Comparison of ENCODE assay signal across 8 cellular contexts in genomic region chr19:38618590-38619360, GRCh38. TPM values are rescaled to one million over a fixed set of nuclear protein-coding genes. Genes with fewer than 3 reads are reported as not detected.
DNase-seq lines count a peak whose midpoint lies in the region; ATAC-seq, FAIRE-seq and TF ChIP-seq lines count a peak whose summit lies in the region.

Gene EIF3K (plus strand): TSS chr19:38619188. CDS start chr19:38619269, 81 bp downstream.

- H3K27ac Mint-ChIP-seq in activated CD4-positive, alpha-beta T cell treated with anti-CD3 and anti-CD28 coated beads for 36 hours = peak within 1 kb of the TSS; percentile 99

- no peaks in the 10 kb centered on the region for H3K9me3 Mint-ChIP-seq in activated CD4-positive, alpha-beta T cell treated with anti-CD3 and anti-CD28 coated beads for 36 hours (ENCODE audit: low read depth)

- peak within 1 kb of the TSS; percentile 92 to 96 for H3K9ac ChIP-seq in kidney (ENCODE audit: low read length in 2 of 2)

- POLR2A ChIA-PET in activated CD4-positive, alpha-beta T cell treated with anti-CD3 and anti-CD28 coated beads for 36 hours (lab: Charles Lee) = interaction anchor here (0.6 to 1.4 kb wide), 10 partner anchors 16 to 312 kb away, joined by 3 to 12 read pairs (median 4); partner anchors contain the start of genes ACTN4, ECH1, FAM98C and MRPS12

- peak within 1 kb of the TSS; percentile 82 to 88 for H3K27ac ChIP-seq in kidney (ENCODE audit: low read depth in 2 of 2, low read length in 2 of 2)

- peak within 1 kb of the TSS; percentile 100 for H3K4me3 Mint-ChIP-seq in activated CD4-positive, alpha-beta T cell treated with anti-CD3 and anti-CD28 coated beads for 36 hours

- peaks cover 12 to 18% of the 10 kb centered on the region in 2 donors for H3K36me3 ChIP-seq in kidney (ENCODE audit: control insufficient read depth in 1 of 2, insufficient read depth in 2 of 2, low read length in 2 of 2)

- no peaks in the 10 kb centered on the region for H3K27me3 Mint-ChIP-seq in activated CD4-positive, alpha-beta T cell treated with anti-CD3 and anti-CD28 coated beads for 36 hours

- peak within 1 kb of the TSS; percentile 100 for H3K4me3 ChIP-seq in AG10803 (ENCODE audit: low read length)
- H3K4me3 ChIP-seq in choroid plexus epithelial cell (ENCODE audit: low read depth, low read length) = peak within 1 kb of the TSS; percentile 99
- peak within 1 kb of the TSS; percentile 98 to 100 for H3K4me3 ChIP-seq in kidney (ENCODE audit: low read length in 2 of 2)

- peaks cover 43% of the 10 kb centered on the region for H3K36me3 Mint-ChIP-seq in activated CD4-positive, alpha-beta T cell treated with anti-CD3 and anti-CD28 coated beads for 36 hours (ENCODE audit: low read depth)

- FAIRE-seq in kidney (lab: Jason Lieb, UNC) = peak; percentile 92

- CTCF ChIA-PET in activated CD4-positive, alpha-beta T cell treated with anti-CD3 and anti-CD28 coated beads for 36 hours (lab: Charles Lee) = interaction anchor here (0.7 to 3.6 kb wide), 15 partner anchors 11 to 314 kb away, joined by 3 to 31 read pairs (median 4); partner anchors contain the start of genes ACTN4 and FAM98C

- peak; percentile 97 for TF ChIP-seq POLR2A in GM19193 (IDR thresholded peaks at IDR 0.05; ENCODE audit: extremely low read depth, insufficient read depth, insufficient read length)

- ATAC-seq in HG03439 (IDR thresholded peaks at IDR 0.05; ENCODE audit: unreplicated experiment) = peak; percentile 68
- ATAC-seq in activated CD4-positive, alpha-beta T cell treated with anti-CD3 and anti-CD28 coated beads for 36 hours = peak; percentile 74

- DNase-seq in AG10803 (ENCODE audit: low read depth) = peak; percentile 98
- peak; percentile 97 to 100 for DNase-seq in NCI-H524 (lab: John Stamatoyannopoulos, UW)
- peak; percentile 99 for DNase-seq in activated CD4-positive, alpha-beta T cell treated with anti-CD3 and anti-CD28 coated beads for 36 hours
- DNase-seq in choroid plexus epithelial cell (ENCODE audit: low read depth) = peak; percentile 99
- peak; percentile 100 for DNase-seq in kidney
- DNase-seq in stimulated activated CD4-positive, alpha-beta T cell treated with anti-CD3 and anti-CD28 coated beads, Interleukin-15, amount 100 ng/mL, for 24 hours = peak; percentile 99

- TF ChIP-seq CTCF in AG10803 (conservative IDR thresholded peaks at IDR 0.05; ENCODE audit: low read length) (no peak), choroid plexus epithelial cell (conservative IDR thresholded peaks at IDR 0.05; ENCODE audit: low read depth, low read length) (no peak), kidney (IDR thresholded peaks at IDR 0.05; ENCODE audit: borderline replicate concordance, extremely low read depth, insufficient read depth) (peak; percentile 2)

- peaks cover 10 to 18% of the 10 kb centered on the region in 2 donors for H3K4me1 ChIP-seq in kidney (ENCODE audit: control insufficient read depth in 1 of 2, insufficient read depth in 1 of 2, low read depth in 1 of 2, low read length in 2 of 2)

- intact Hi-C loops in activated CD4-positive, alpha-beta T cell treated with anti-CD3 and anti-CD28 coated beads for 36 hours (cut with DNase I, micrococcal nuclease) = loop anchor here (1.0 to 5.0 kb wide), 19 partner anchors 16 to 772 kb away; partner anchors contain the start of genes ACTN4 (in 2 of the 2), FAM98C (in 2 of the 2), PSMD8 (in 2 of the 2) and ECH1 (in 1 of the 2)
- intact Hi-C loops in kidney (cut with DNase I) = no loop called here

- no peaks in the 10 kb centered on the region for H3K9me3 ChIP-seq in kidney (ENCODE audit: control insufficient read depth in 1 of 2, low read length in 2 of 2)

- peaks cover 44% of the 10 kb centered on the region for H3K4me1 Mint-ChIP-seq in activated CD4-positive, alpha-beta T cell treated with anti-CD3 and anti-CD28 coated beads for 36 hours

RNA-seq across cellular contexts. Expression of gene EIF3K, which starts in this region (rescaled TPM):
- total RNA-seq in activated CD4-positive, alpha-beta T cell treated with anti-CD3 and anti-CD28 coated beads for 36 hours = 100 to 1,000 TPM; 269 to 297 TPM
- total RNA-seq in kidney = 259 TPM
- polyA plus RNA-seq in kidney (ENCODE audit: insufficient read depth, low read depth, low replicate concordance) = 723 TPM

Comparison
In these comparisons a context has a peak if more than half of its experiments do, and no peak if none do; other contexts are left out.
1. Peak in every context shown above with its lines: DNase-seq, ATAC-seq, H3K4me3 ChIP-seq and H3K27ac ChIP-seq.